Comparison of ENCODE assay signal across 8 cellular contexts in the genomic region with DNA sequence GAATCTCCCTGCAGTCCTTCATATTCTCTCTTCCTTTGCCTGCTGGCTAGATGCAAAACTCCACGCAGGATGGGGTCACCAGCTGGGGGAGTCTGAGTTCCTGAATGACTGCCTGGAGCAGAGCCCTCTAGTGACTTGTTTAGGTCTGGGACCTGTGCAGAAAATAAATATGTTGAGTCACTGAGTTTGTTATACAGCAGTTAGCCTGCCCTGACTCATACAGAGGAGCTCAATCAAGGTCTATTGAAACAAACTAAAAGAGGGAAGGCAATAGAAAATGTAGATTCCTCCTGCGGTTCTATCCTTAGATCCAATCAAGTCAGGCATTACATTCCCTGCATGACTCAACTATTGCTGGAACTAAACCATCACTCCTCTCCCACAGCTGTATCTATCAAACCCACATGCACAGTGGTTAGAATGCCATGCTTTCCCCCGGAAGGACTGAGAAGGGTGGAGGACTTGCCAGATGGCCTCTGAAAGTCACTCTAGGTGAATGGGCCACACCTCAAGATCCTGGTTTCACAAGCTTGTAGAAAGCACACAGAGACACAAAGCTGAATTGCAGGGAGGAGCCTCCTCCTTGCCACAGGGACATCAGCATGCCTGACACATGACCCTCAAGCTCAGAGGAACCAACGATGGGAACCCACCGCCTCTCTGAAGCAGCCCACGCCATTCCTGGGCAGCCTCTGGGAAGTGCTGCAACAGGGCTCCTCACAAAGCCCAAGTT.
DNase-seq lines count a peak whose midpoint lies in the region; ATAC-seq and TF ChIP-seq lines count a peak whose summit lies in the region.

No MANE protein-coding gene starts in this region.

- H3K4me1 Mint-ChIP-seq in stimulated activated effector memory CD8-positive, alpha-beta T cell treated with anti-CD3 and anti-CD28 coated beads, Interleukin-12 subunit alpha, Interleukin-12 subunit beta, amount 100 ng/mL, for 72 hours: peaks cover 12% of the 10 kb centered on the region

- H3K27me3 ChIP-seq in esophagus muscularis mucosa: no peaks in the 10 kb centered on the region

- 60% methylated on average over 4 of the region's 6 CpGs for WGBS in esophagus muscularis mucosa

- intact Hi-C loops in esophagus muscularis mucosa (cut with DNase I): no loop called here

- H3K4me1 ChIP-seq in esophagus muscularis mucosa: peaks cover 41 to 79% (median 65%) of the 10 kb centered on the region in 4 donors

- H3K27ac Mint-ChIP-seq in stimulated activated effector memory CD8-positive, alpha-beta T cell treated with anti-CD3 and anti-CD28 coated beads, Interleukin-12 subunit alpha, Interleukin-12 subunit beta, amount 100 ng/mL, for 72 hours: no peak overlapping the region

- TF ChIP-seq CTCF in esophagus muscularis mucosa (IDR thresholded peaks at IDR 0.05) (no peak), GM13976 (IDR thresholded peaks at IDR 0.05; ENCODE audit: borderline replicate concordance, control extremely low read depth, extremely low read depth, insufficient read depth, missing control alignments) (no peak)

- no peak for TF ChIP-seq POLR2A in esophagus muscularis mucosa (IDR thresholded peaks at IDR 0.05; ENCODE audit: low read depth)

- no peak overlapping the region for H3K27ac ChIP-seq in esophagus muscularis mucosa (replicated peaks in 1 of 4)

- ATAC-seq in stimulated activated effector memory CD8-positive, alpha-beta T cell treated with anti-CD3 and anti-CD28 coated beads, Interleukin-12 subunit alpha, Interleukin-12 subunit beta, amount 100 ng/mL, for 72 hours: peak; percentile 81

- TF ChIP-seq EP300 in esophagus muscularis mucosa (IDR thresholded peaks at IDR 0.05): no peak

- DNase-seq in SIG-M5 treated with dmso at 0.1 percent for 504 hours (lab: John Stamatoyannopoulos, UW; ENCODE audit: unreplicated experiment) (peak; percentile 33), SIG-M5 (lab: John Stamatoyannopoulos, UW) (no peak), NCI-H460 (ENCODE audit: extremely low read depth, low read depth) (peak; percentile 24), dermis blood vessel endothelial cell (peak; percentile 51), COR-L47 (lab: John Stamatoyannopoulos, UW) (no peak), esophagus muscularis mucosa (ENCODE audit: extremely low spot score) (no peak), GM13976 (ENCODE audit: low spot score) (no peak)
- no peak for DNase-seq in stimulated activated effector memory CD8-positive, alpha-beta T cell treated with anti-CD3 and anti-CD28 coated beads, Interleukin-12 subunit alpha, Interleukin-12 subunit beta, amount 100 ng/mL, for 72 hours (ENCODE audit: low spot score in 2 of 2)

- H3K36me3 Mint-ChIP-seq in stimulated activated effector memory CD8-positive, alpha-beta T cell treated with anti-CD3 and anti-CD28 coated beads, Interleukin-12 subunit alpha, Interleukin-12 subunit beta, amount 100 ng/mL, for 72 hours: peaks cover 6% of the 10 kb centered on the region

- no peak overlapping the region for H3K4me3 Mint-ChIP-seq in stimulated activated effector memory CD8-positive, alpha-beta T cell treated with anti-CD3 and anti-CD28 coated beads, Interleukin-12 subunit alpha, Interleukin-12 subunit beta, amount 100 ng/mL, for 72 hours

- no peaks in the 10 kb centered on the region for H3K9me3 ChIP-seq in esophagus muscularis mucosa

- no peak overlapping the region for H3K4me3 ChIP-seq in esophagus muscularis mucosa

- no peaks in the 10 kb centered on the region for H3K36me3 ChIP-seq in esophagus muscularis mucosa

- H3K9me3 Mint-ChIP-seq in stimulated activated effector memory CD8-positive, alpha-beta T cell treated with anti-CD3 and anti-CD28 coated beads, Interleukin-12 subunit alpha, Interleukin-12 subunit beta, amount 100 ng/mL, for 72 hours: no peaks in the 10 kb centered on the region

- in situ Hi-C loops in GM13976 (cut with MboI; ENCODE audit: low sequenced_read_pairs, unreplicated experiment): no loop called here

Comparison
In these comparisons a context has a peak if more than half of its experiments do, and no peak if none do; other contexts are left out.
1. DNase-seq: peak in SIG-M5 treated with dmso at 0.1 percent for 504 hours (single experiment), NCI-H460 (single experiment) and dermis blood vessel endothelial cell (single experiment); none in SIG-M5 (single experiment), stimulated activated effector memory CD8-positive, alpha-beta T cell treated with anti-CD3 and anti-CD28 coated beads, Interleukin-12 subunit alpha, Interleukin-12 subunit beta, amount 100 ng/mL, for 72 hours (0 of 2), COR-L47 (single experiment), esophagus muscularis mucosa (single experiment) and GM13976 (single experiment).